Comparison of ENCODE assay signal across 6 cellular contexts in the genomic region with DNA sequence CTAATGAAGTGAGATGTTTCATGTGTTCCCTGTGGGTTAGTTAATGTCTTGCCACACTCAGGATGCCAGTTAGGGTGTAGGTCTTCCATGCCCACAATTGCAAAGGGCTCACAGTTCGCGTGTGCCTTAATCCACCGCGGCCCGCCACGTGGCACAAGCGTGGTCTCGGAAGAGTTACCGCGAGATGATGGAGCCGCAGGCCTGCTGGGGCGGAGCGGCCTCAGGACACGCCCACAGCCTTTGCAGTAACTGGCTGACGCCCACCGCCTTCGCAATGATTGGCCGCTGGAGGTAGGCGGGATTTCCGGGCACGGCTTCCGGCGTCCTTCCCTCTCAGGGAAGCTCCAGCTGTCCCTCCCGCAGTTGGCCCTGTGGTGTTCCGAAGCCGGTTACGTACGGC. TPM values are rescaled to one million over a fixed set of nuclear protein-coding genes. Genes with fewer than 3 reads are reported as not detected.
"Had no signal": no experiment of that assay in that cellular context is flagged by ENCODE, and none has a peak within 500 bp of the region (broad histone marks: within the 10 kb centered on the region; RNA-seq: fewer than 3 reads in every experiment).

RBMY1A1 (plus strand) TSS at position 301 of the 400 bp plus-strand sequence. CDS start 2,013 bp downstream, outside the sequence.

RNA-seq across cellular contexts. Expression of gene RBMY1A1, which starts in this region (rescaled TPM):
- total RNA-seq: HepG2, HT-29, HT1080, IMR-90, K562 had no signal
- polyA plus RNA-seq: HepG2, IgD-negative memory B cell, IMR-90, K562 had no signal
